15 cellular contexts compared by ENCODE assay signal in genomic region chrX:10042055-10042454, GRCh38.
A peak's percentile ranks its signal among the peaks of the same experiment; 100 is the strongest.
DNase-seq lines count a peak whose midpoint lies in the region; ATAC-seq and TF ChIP-seq lines count a peak whose summit lies in the region.
"Had no signal": no experiment of that assay in that cellular context is flagged by ENCODE, and none has a peak within 500 bp of the region (broad histone marks: within the 10 kb centered on the region; RNA-seq: fewer than 3 reads in every experiment).

No MANE protein-coding gene starts in this region.

- no peak overlapping the region for H3K4me3 ChIP-seq in endodermal cell (ENCODE audit: low read length)

- H3K4me3 Mint-ChIP-seq in activated B cell treated with CpG ODN at 0.5 μM for 24 hours (no peak overlapping the region), osteocyte (ENCODE audit: unreplicated experiment) (no peak overlapping the region), endodermal cell (no peak overlapping the region)
- H3K4me3 Mint-ChIP-seq: CD8-positive, alpha-beta T cell had no signal

- no peak overlapping the region for H3K27ac ChIP-seq in endodermal cell (ENCODE audit: low read depth, low read length)
- H3K27ac ChIP-seq: 22Rv1, C4-2B had no signal

- H3K36me3 Mint-ChIP-seq in activated B cell treated with CpG ODN at 0.5 μM for 24 hours (ENCODE audit: low read depth) (no peaks in the 10 kb centered on the region), osteocyte (ENCODE audit: unreplicated experiment) (no peaks in the 10 kb centered on the region), endodermal cell (ENCODE audit: low read depth) (no peaks in the 10 kb centered on the region)
- H3K36me3 Mint-ChIP-seq: CD8-positive, alpha-beta T cell had no signal

- intact Hi-C loops in activated B cell treated with CpG ODN at 0.5 μM for 24 hours (cut with micrococcal nuclease) = no loop called here

- H3K4me1 ChIP-seq in endodermal cell (ENCODE audit: control insufficient read depth, insufficient read depth, low read length) = no peaks in the 10 kb centered on the region

- TF ChIP-seq CTCF in activated B cell treated with CpG ODN at 0.5 μM for 24 hours (IDR thresholded peaks at IDR 0.05) (no peak), osteocyte (IDR thresholded peaks at IDR 0.05) (no peak), endodermal cell (conservative IDR thresholded peaks at IDR 0.05) (no peak)

- H3K9me3 ChIP-seq in endodermal cell (ENCODE audit: control insufficient read depth, low read length) = no peaks in the 10 kb centered on the region

- DNase-seq in NCI-H2107 treated with DMSO at 0.1 percent for 48 hours (lab: John Stamatoyannopoulos, UW; ENCODE audit: unreplicated experiment) (peak; percentile 27), NCI-H2107 (lab: John Stamatoyannopoulos, UW) (no peak), activated B cell treated with CpG ODN at 0.5 μM for 24 hours (no peak), osteocyte (ENCODE audit: extremely low spot score, unreplicated experiment) (no peak), NCI-H1092 (lab: John Stamatoyannopoulos, UW) (no peak), endodermal cell (no peak), CD1c-positive myeloid dendritic cell (ENCODE audit: extremely low spot score) (no peak)
- DNase-seq: CD8-positive, alpha-beta T cell; COR-L47; DMS153; EL had no signal

- ATAC-seq in activated B cell treated with CpG ODN at 0.5 μM for 24 hours (ENCODE audit: low read depth) (peak; percentile 58), HG02798 (IDR thresholded peaks at IDR 0.05; ENCODE audit: poor library complexity, unreplicated experiment) (no peak)
- ATAC-seq: CD8-positive, alpha-beta T cell; HepG2 had no signal

- no peaks in the 10 kb centered on the region for H3K27me3 Mint-ChIP-seq in activated B cell treated with CpG ODN at 0.5 μM for 24 hours
- no peaks in the 10 kb centered on the region for H3K27me3 Mint-ChIP-seq in osteocyte (ENCODE audit: unreplicated experiment)
- H3K27me3 Mint-ChIP-seq in endodermal cell (ENCODE audit: insufficient read depth) = no peaks in the 10 kb centered on the region

- POLR2A ChIA-PET in activated B cell treated with CpG ODN at 0.5 μM for 24 hours (lab: Charles Lee) = no interaction called here

- H3K36me3 ChIP-seq in endodermal cell (ENCODE audit: control insufficient read depth, insufficient read depth, low read length) = no peaks in the 10 kb centered on the region

- CTCF ChIA-PET in activated B cell treated with CpG ODN at 0.5 μM for 24 hours (lab: Charles Lee) = no interaction called here

- H3K4me1 Mint-ChIP-seq in activated B cell treated with CpG ODN at 0.5 μM for 24 hours = peaks cover 20% of the 10 kb centered on the region
- peaks cover 39% of the 10 kb centered on the region for H3K4me1 Mint-ChIP-seq in osteocyte (ENCODE audit: unreplicated experiment)
- H3K4me1 Mint-ChIP-seq in endodermal cell = peaks cover 12% of the 10 kb centered on the region

- H3K9me3 Mint-ChIP-seq in activated B cell treated with CpG ODN at 0.5 μM for 24 hours (no peaks in the 10 kb centered on the region), osteocyte (ENCODE audit: unreplicated experiment) (peaks cover 1% of the 10 kb centered on the region), endodermal cell (peaks cover 70% of the 10 kb centered on the region)
- H3K9me3 Mint-ChIP-seq: CD8-positive, alpha-beta T cell had no signal

- H3K27ac Mint-ChIP-seq in activated B cell treated with CpG ODN at 0.5 μM for 24 hours (no peak overlapping the region), osteocyte (ENCODE audit: unreplicated experiment) (peak overlapping the region; percentile 60), endodermal cell (no peak overlapping the region)
- H3K27ac Mint-ChIP-seq: CD8-positive, alpha-beta T cell had no signal

- H3K27me3 ChIP-seq in endodermal cell (ENCODE audit: control insufficient read depth, insufficient read depth, low read length, poor library complexity, severe bottlenecking) = no peaks in the 10 kb centered on the region

- no peak overlapping the region for H3K9ac ChIP-seq in endodermal cell (ENCODE audit: extremely low read depth, low read length, poor library complexity, severe bottlenecking)

- 92 to 100% methylated on average over 1 to 4 of the region's 4 CpGs for WGBS in endodermal cell (ENCODE audit: insufficient coverage in 1 of 2, insufficient read length in 1 of 2), 2 experiments
